Comparison of ENCODE assay signal across 9 cellular contexts in the genomic region with DNA sequence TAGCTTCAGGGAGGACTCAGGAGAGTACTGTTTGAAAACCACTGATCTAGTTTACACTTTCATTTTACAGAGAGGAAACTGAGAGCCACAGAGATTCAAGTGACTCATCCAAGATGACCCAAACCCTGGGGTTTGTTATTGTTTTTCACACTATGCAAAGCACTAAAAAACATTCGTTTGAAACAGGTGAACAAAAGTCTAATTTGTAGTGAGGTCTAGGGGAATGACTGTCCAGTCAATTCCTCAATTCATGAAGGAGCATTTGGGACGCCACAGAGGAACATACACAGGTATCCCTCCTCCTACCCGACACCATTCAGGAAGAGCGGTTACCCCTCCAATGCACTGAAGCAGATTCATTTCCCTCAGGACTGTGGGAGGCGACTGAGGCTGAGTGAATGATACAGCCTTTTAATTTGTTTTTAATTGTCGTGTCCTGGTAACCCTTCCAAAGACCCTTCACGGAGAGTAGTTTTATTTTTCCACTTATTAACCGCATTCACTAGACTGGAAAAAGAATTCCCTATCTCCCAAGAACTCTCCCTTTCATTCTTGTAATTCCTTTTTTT. TPM values are rescaled to one million over a fixed set of nuclear protein-coding genes. Genes with fewer than 3 reads are reported as not detected.
A peak's percentile ranks its signal among the peaks of the same experiment; 100 is the strongest.
DNase-seq lines count a peak whose midpoint lies in the region; ATAC-seq, FAIRE-seq and TF ChIP-seq lines count a peak whose summit lies in the region.
"Had no signal": no experiment of that assay in that cellular context is flagged by ENCODE, and none has a peak within 500 bp of the region (broad histone marks: within the 10 kb centered on the region; RNA-seq: fewer than 3 reads in every experiment).

No MANE protein-coding gene starts in this region.

- H3K9ac ChIP-seq in kidney (ENCODE audit: low read length in 2 of 2): no peak overlapping the region

- no peaks in the 10 kb centered on the region for H3K9me3 ChIP-seq in kidney (ENCODE audit: control insufficient read depth in 1 of 2, low read length in 2 of 2)
- 0 out of 2 replicates have a peak, but pooled peaks cover 3% of the 10 kb centered on the region for H3K9me3 ChIP-seq in Caco-2
- no peaks in the 10 kb centered on the region for H3K9me3 ChIP-seq in T-helper 17 cell (ENCODE audit: control insufficient read depth, low read length, poor library complexity, severe bottlenecking)

- ATAC-seq in GM18909 (IDR thresholded peaks at IDR 0.05; ENCODE audit: poor library complexity, unreplicated experiment) (peak; percentile 95), HG02938 (IDR thresholded peaks at IDR 0.05; ENCODE audit: unreplicated experiment) (peak; percentile 99), T-helper 17 cell (no peak)

- no peaks in the 10 kb centered on the region for H3K27me3 Mint-ChIP-seq in T-helper 1 cell treated with Interleukin-12 subunit alpha and Interleukin-12 subunit beta and Interleukin-4 antibody, amounts not matched to agents 30 μg/mL and 1 μg/mL, for 36 hours (ENCODE audit: low read depth)
- H3K27me3 Mint-ChIP-seq in Caco-2 (ENCODE audit: insufficient read depth, unreplicated experiment): no peaks in the 10 kb centered on the region
- no peaks in the 10 kb centered on the region for H3K27me3 Mint-ChIP-seq in T-helper 17 cell

- TF ChIP-seq CTCF in kidney (IDR thresholded peaks at IDR 0.05; ENCODE audit: borderline replicate concordance, extremely low read depth, insufficient read depth) (no peak), Caco-2 (IDR thresholded peaks at IDR 0.05; ENCODE audit: insufficient read depth in 1 of 2, low read depth in 1 of 2, low read length in 1 of 2, severe bottlenecking in 1 of 2, unreplicated experiment in 1 of 2) (no peak)

- peak overlapping the region; percentile 33 for H3K4me3 Mint-ChIP-seq in T-helper 1 cell treated with Interleukin-12 subunit alpha and Interleukin-12 subunit beta and Interleukin-4 antibody, amounts not matched to agents 30 μg/mL and 1 μg/mL, for 36 hours
- H3K4me3 Mint-ChIP-seq in Caco-2 (ENCODE audit: unreplicated experiment) (no peak overlapping the region), T-helper 17 cell (no peak overlapping the region)

- H3K27me3 ChIP-seq in Caco-2 (replicated peaks; ENCODE audit: control insufficient read depth, insufficient read depth, low read length): no peaks in the 10 kb centered on the region

- H3K4me1 Mint-ChIP-seq in T-helper 1 cell treated with Interleukin-12 subunit alpha and Interleukin-12 subunit beta and Interleukin-4 antibody, amounts not matched to agents 30 μg/mL and 1 μg/mL, for 36 hours (ENCODE audit: low read depth): peaks cover 12% of the 10 kb centered on the region
- H3K4me1 Mint-ChIP-seq in Caco-2 (ENCODE audit: low read depth, unreplicated experiment) (no peaks in the 10 kb centered on the region), T-helper 17 cell (peaks cover 2% of the 10 kb centered on the region)

- no TSS peak for BruUV-seq in Caco-2 (replicated peaks; lab: Mats Ljungman, UMichigan)

- H3K27ac Mint-ChIP-seq in T-helper 1 cell treated with Interleukin-12 subunit alpha and Interleukin-12 subunit beta and Interleukin-4 antibody, amounts not matched to agents 30 μg/mL and 1 μg/mL, for 36 hours: peak overlapping the region; percentile 83
- H3K27ac Mint-ChIP-seq in Caco-2 (ENCODE audit: unreplicated experiment) (no peak overlapping the region), T-helper 17 cell (no peak overlapping the region)

- no peak for FAIRE-seq in kidney (lab: Jason Lieb, UNC)
- FAIRE-seq: TTC549 had no signal

- peaks cover 17% of the 10 kb centered on the region for H3K9me3 Mint-ChIP-seq in T-helper 1 cell treated with Interleukin-12 subunit alpha and Interleukin-12 subunit beta and Interleukin-4 antibody, amounts not matched to agents 30 μg/mL and 1 μg/mL, for 36 hours
- peaks cover 10% of the 10 kb centered on the region for H3K9me3 Mint-ChIP-seq in Caco-2 (ENCODE audit: unreplicated experiment)

- POLR2A ChIA-PET in Caco-2 (lab: Charles Lee): no interaction called here

- H3K4me3 ChIP-seq in kidney (ENCODE audit: low read length in 2 of 2): peak overlapping the region in 1 of 2 donors; percentile 9
- no peak overlapping the region for H3K4me3 ChIP-seq in Caco-2 (ENCODE audit: low read depth, low read length)

- intact Hi-C loops in kidney (cut with DNase I) (no loop called here), Caco-2 (cut with micrococcal nuclease; ENCODE audit: unreplicated experiment) (no loop called here)

- DNase-seq in kidney (no peak), amniotic stem cell (lab: John Stamatoyannopoulos, UW) (no peak), Caco-2 (no peak), HT-29 (ENCODE audit: low spot score) (no peak), T-helper 17 cell (no peak)

- CTCF ChIA-PET in Caco-2 (lab: Charles Lee): no interaction called here

- no peaks in the 10 kb centered on the region for H3K36me3 ChIP-seq in kidney (ENCODE audit: control insufficient read depth in 1 of 2, insufficient read depth in 2 of 2, low read length in 2 of 2)
- no peaks in the 10 kb centered on the region for H3K36me3 ChIP-seq in Caco-2 (ENCODE audit: control insufficient read depth, insufficient read depth, low read length)

- peaks cover 8% of the 10 kb centered on the region for H3K36me3 Mint-ChIP-seq in T-helper 1 cell treated with Interleukin-12 subunit alpha and Interleukin-12 subunit beta and Interleukin-4 antibody, amounts not matched to agents 30 μg/mL and 1 μg/mL, for 36 hours (ENCODE audit: low read depth)
- H3K36me3 Mint-ChIP-seq in Caco-2 (ENCODE audit: insufficient read depth, unreplicated experiment) (no peaks in the 10 kb centered on the region), T-helper 17 cell (ENCODE audit: low read depth) (no peaks in the 10 kb centered on the region)

- peak overlapping the region; percentile 33 to 73 for H3K27ac ChIP-seq in kidney (ENCODE audit: low read depth in 2 of 2, low read length in 2 of 2)

- peaks cover 7 to 14% of the 10 kb centered on the region in 2 donors for H3K4me1 ChIP-seq in kidney (ENCODE audit: control insufficient read depth in 1 of 2, insufficient read depth in 1 of 2, low read depth in 1 of 2, low read length in 2 of 2)
- H3K4me1 ChIP-seq in Caco-2: no peaks in the 10 kb centered on the region

RNA-seq across cellular contexts. Expression of a gene that starts 30.3 kb away (rescaled TPM):
- total RNA-seq in kidney (2.0 TPM), Caco-2 (2022) (not detected in 2 replicates), T-helper 17 cell (1 to 10 TPM in 1 of 2 donors, not detected in 1; 1.1 TPM)
- polyA plus RNA-seq in kidney (ENCODE audit: insufficient read depth, low read depth, low replicate concordance): 0.11 TPM
- not detected in 2 replicates for total RNA-seq in HT-29 (2014; rRNA removed; shearing (Covaris generic))

RNA-seq across cellular contexts. Expression of a gene that starts 52.1 kb away (rescaled TPM):
- total RNA-seq in kidney (18.0 TPM), Caco-2 (2022) (not detected in 2 replicates), T-helper 17 cell (10 to 100 TPM; 16.6 to 22.9 TPM)
- 1.8 TPM for polyA plus RNA-seq in kidney (ENCODE audit: insufficient read depth, low read depth, low replicate concordance)
- not detected in 2 replicates for total RNA-seq in HT-29 (2014; rRNA removed; shearing (Covaris generic))

Comparison
In these comparisons a context has a peak if more than half of its experiments do, and no peak if none do; other contexts are left out.
1. RNA of a gene that starts 52.1 kb away (total RNA-seq): 16.6 to 22.9 TPM in T-helper 17 cell and 18.0 TPM in kidney (single experiment); not detected in Caco-2 and not detected in HT-29; every median in the first group is over 10 times any median in the second.